In genomic region chr11:35559949-35560348, GRCh38 we compare ENCODE assay signal across 23 cellular contexts. TPM values are rescaled to one million over a fixed set of nuclear protein-coding genes. Genes with fewer than 3 reads are reported as not detected.
"Had no signal": no experiment of that assay in that cellular context is flagged by ENCODE, and none has a peak within 500 bp of the region (broad histone marks: within the 10 kb centered on the region; RNA-seq: fewer than 3 reads in every experiment).

No MANE protein-coding gene starts in this region.

- FAIRE-seq: urothelium cell line had no signal

- H3K9me3 Mint-ChIP-seq: natural killer cell; stimulated activated memory B cell treated with anti-CD40 and anti-IgM and Interleukin-4, amounts not matched to agents 10 μg/mL and 1 μg/mL and 100 μg/mL, for 72 hours had no signal

- DNase-seq: caudate nucleus; cerebellar nuclear complex; cortex of kidney; foreskin melanocyte; glutamatergic neuron; kidney glomerular epithelial cell; left ventricle myocardium superior; lower lobe of right lung; natural killer cell; stimulated activated CD4-positive, alpha-beta T cell treated with anti-CD3 and anti-CD28 coated beads, Interleukin-12 subunit alpha, Interleukin-12 subunit beta, amount 100 ng/mL, for 4 hours; stimulated activated CD4-positive, alpha-beta T cell treated with anti-CD3 and anti-CD28 coated beads, Interleukin-4, amount 100 ng/mL, for 4 hours; stimulated activated naive CD8-positive, alpha-beta T cell treated with anti-CD3 and anti-CD28 coated beads, Interleukin-15, Interleukin-2, amounts not matched to agents 100 U/mL and 50 U/mL, for 24 hours; substantia nigra; upper lobe of left lung had no signal

- ATAC-seq: left ventricle myocardium superior; lower lobe of right lung; natural killer cell; sciatic nerve; stimulated activated memory B cell treated with anti-CD40 and anti-IgM and Interleukin-4, amounts not matched to agents 10 μg/mL and 1 μg/mL and 100 μg/mL, for 72 hours; stimulated activated naive CD8-positive, alpha-beta T cell treated with anti-CD3 and anti-CD28 coated beads, Interleukin-15, Interleukin-2, amounts not matched to agents 100 U/mL and 50 U/mL, for 24 hours had no signal

- H3K4me1 Mint-ChIP-seq: natural killer cell; stimulated activated memory B cell treated with anti-CD40 and anti-IgM and Interleukin-4, amounts not matched to agents 10 μg/mL and 1 μg/mL and 100 μg/mL, for 72 hours had no signal

- H3K9me3 ChIP-seq: lower lobe of right lung, prostate gland, right atrium auricular region, thoracic aorta, tibial nerve, upper lobe of left lung had no signal

- H3K27ac Mint-ChIP-seq: natural killer cell; stimulated activated memory B cell treated with anti-CD40 and anti-IgM and Interleukin-4, amounts not matched to agents 10 μg/mL and 1 μg/mL and 100 μg/mL, for 72 hours had no signal

- H3K27me3 ChIP-seq: right atrium auricular region, tibial nerve, upper lobe of left lung had no signal

- H3K36me3 Mint-ChIP-seq: natural killer cell; stimulated activated memory B cell treated with anti-CD40 and anti-IgM and Interleukin-4, amounts not matched to agents 10 μg/mL and 1 μg/mL and 100 μg/mL, for 72 hours had no signal

- H3K4me2 ChIP-seq: smooth muscle cell had no signal

- H3K4me3 ChIP-seq: lower lobe of right lung, prostate gland, right atrium auricular region, smooth muscle cell, thoracic aorta, tibial nerve, upper lobe of left lung had no signal

- H3K36me3 ChIP-seq: lower lobe of right lung, prostate gland, right atrium auricular region, thoracic aorta, tibial nerve, upper lobe of left lung had no signal

- H3K4me1 ChIP-seq: lower lobe of right lung, prostate gland, right atrium auricular region had no signal

- H3K4me3 Mint-ChIP-seq: natural killer cell; stimulated activated memory B cell treated with anti-CD40 and anti-IgM and Interleukin-4, amounts not matched to agents 10 μg/mL and 1 μg/mL and 100 μg/mL, for 72 hours had no signal

- H3K27ac ChIP-seq: lower lobe of right lung, prostate gland, right atrium auricular region, tibial nerve, upper lobe of left lung had no signal

RNA-seq across cellular contexts. Expression of gene PAMR1, which starts 34.5 kb away (rescaled TPM):
- total RNA-seq: natural killer cell had no signal

RNA-seq across cellular contexts. Expression of gene FJX1, which starts 58.3 kb away (rescaled TPM):
- total RNA-seq: mononuclear cell, natural killer cell had no signal
